In the genomic region with DNA sequence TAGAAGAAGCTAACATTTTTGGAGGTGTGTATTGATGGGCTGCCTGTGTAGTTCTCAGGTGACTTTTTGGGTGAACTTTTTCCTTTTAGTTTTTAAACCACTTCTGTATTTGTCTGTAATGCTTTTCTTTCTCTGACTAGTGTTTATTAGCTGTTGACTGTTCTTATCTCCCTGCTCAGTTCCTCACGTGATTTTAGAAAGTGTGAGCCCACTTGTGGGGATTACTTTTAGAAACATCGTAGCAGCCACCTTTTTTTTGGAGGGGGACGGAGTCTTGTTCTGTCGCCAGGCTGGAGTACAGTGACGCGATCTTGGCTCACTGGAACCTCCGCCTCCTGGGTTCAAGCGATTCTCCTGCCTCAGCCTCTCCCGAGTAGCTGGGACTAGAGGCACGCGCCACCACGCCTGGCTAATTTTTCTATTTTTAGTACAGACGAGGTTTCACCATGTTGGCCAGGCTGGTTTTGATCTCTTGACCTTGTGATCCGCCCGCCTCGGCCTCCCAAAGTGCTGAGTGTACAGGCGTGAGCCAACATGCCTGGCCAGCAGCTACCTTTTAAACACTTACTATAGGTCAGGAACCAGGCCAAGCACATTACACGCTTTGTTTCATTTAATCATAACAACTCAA, we compare ENCODE assay signal across 16 cellular contexts. TPM values are rescaled to one million over a fixed set of nuclear protein-coding genes. Genes with fewer than 3 reads are reported as not detected.
DNase-seq lines count a peak whose midpoint lies in the region; ATAC-seq and TF ChIP-seq lines count a peak whose summit lies in the region.
"Had no signal": no experiment of that assay in that cellular context is flagged by ENCODE, and none has a peak within 500 bp of the region (broad histone marks: within the 10 kb centered on the region; RNA-seq: fewer than 3 reads in every experiment).

No MANE protein-coding gene starts in this region.

- ATAC-seq in Right ventricle myocardium superior (ENCODE audit: poor library complexity) (peak; percentile 51), left cardiac atrium (peak in 1 of 2 donors; percentile 65), right cardiac atrium (peak; percentile 63 to 75), HG03135 (IDR thresholded peaks at IDR 0.05; ENCODE audit: unreplicated experiment) (no peak), GM19463 (IDR thresholded peaks at IDR 0.05; ENCODE audit: unreplicated experiment) (no peak)

- no peaks in the 10 kb centered on the region for H3K27me3 ChIP-seq in right cardiac atrium (ENCODE audit: control insufficient read depth, insufficient read depth)
- H3K27me3 ChIP-seq: BE2C had no signal

- H3K27ac ChIP-seq in right cardiac atrium (ENCODE audit: low read length), result peak overlapping the region; percentile 80
- H3K27ac ChIP-seq: C4-2B had no signal

- intact Hi-C loops in Right ventricle myocardium superior (cut with DNase I) (no loop called here), left cardiac atrium (cut with DNase I) (no loop called here), right cardiac atrium (cut with DNase I) (no loop called here)

- H3K4me3 Mint-ChIP-seq in chondrocyte (ENCODE audit: unreplicated experiment), result no peak overlapping the region
- H3K4me3 Mint-ChIP-seq: CD4-positive, alpha-beta T cell; H9 had no signal

- peak overlapping the region; percentile 24 for H3K27ac Mint-ChIP-seq in chondrocyte (ENCODE audit: unreplicated experiment)
- H3K27ac Mint-ChIP-seq: CD4-positive, alpha-beta T cell had no signal

- DNase-seq in chondrocyte (ENCODE audit: low spot score), result no peak
- DNase-seq in Right ventricle myocardium superior, result peak; percentile 48
- DNase-seq in left cardiac atrium, result peak; percentile 33
- peak; percentile 20 to 72 (median 56) for DNase-seq in right cardiac atrium
- no peak for DNase-seq in C1 segment of cervical spinal cord (lab: John Stamatoyannopoulos, UW)
- DNase-seq: ACHN; BE2C; Caco-2; CD4-positive, alpha-beta T cell; GDM1; H9 had no signal

- no peaks in the 10 kb centered on the region for H3K4me1 Mint-ChIP-seq in chondrocyte (ENCODE audit: low read depth)
- H3K4me1 Mint-ChIP-seq: H9 had no signal

- WGBS in right cardiac atrium, result 70% methylated on average over 18 of the region's 18 CpGs

- H3K9me3 ChIP-seq in right cardiac atrium (ENCODE audit: control insufficient read depth, low read length), result no peaks in the 10 kb centered on the region
- H3K9me3 ChIP-seq: BE2C had no signal

- H3K27me3 Mint-ChIP-seq in chondrocyte (ENCODE audit: low read depth), result no peaks in the 10 kb centered on the region
- H3K27me3 Mint-ChIP-seq: CD4-positive, alpha-beta T cell had no signal

- no peaks in the 10 kb centered on the region for H3K4me1 ChIP-seq in right cardiac atrium (ENCODE audit: control insufficient read depth, insufficient read depth, low read length)
- H3K4me1 ChIP-seq: BE2C, Caco-2 had no signal

- peaks cover 28% of the 10 kb centered on the region for H3K36me3 Mint-ChIP-seq in chondrocyte (ENCODE audit: low read depth)

- H3K4me3 ChIP-seq in right cardiac atrium (ENCODE audit: low read length), result no peak overlapping the region

- no peak for TF ChIP-seq CTCF in chondrocyte (IDR thresholded peaks at IDR 0.05)

- H3K9me3 Mint-ChIP-seq in chondrocyte (ENCODE audit: low read depth), result peaks cover 7% of the 10 kb centered on the region
- H3K9me3 Mint-ChIP-seq: CD4-positive, alpha-beta T cell had no signal

RNA-seq across cellular contexts. Expression of a gene that starts 9.2 kb away (rescaled TPM):
- total RNA-seq in chondrocyte, result 0.20 to 1.1 TPM (median 0.87 TPM) in 3 replicates
- not detected for total RNA-seq in Right ventricle myocardium superior
- total RNA-seq in left cardiac atrium, result under 1 TPM; 0.84 to 0.88 TPM
- total RNA-seq in right cardiac atrium, result 1 to 10 TPM in 3 of 4 donors, under 1 TPM in 1; 0.91 to 2.2 (median 1.2) TPM
- 0.05 TPM for polyA plus RNA-seq in right cardiac atrium
- total RNA-seq: H1, H9, HT-29 had no signal
- polyA plus RNA-seq: H1 had no signal

Comparison
In these comparisons a context has a peak if more than half of its experiments do, and no peak if none do; other contexts are left out.
1. DNase-seq: peak in Right ventricle myocardium superior (single experiment), left cardiac atrium (single experiment) and right cardiac atrium (3 of 3); none in chondrocyte (single experiment) and C1 segment of cervical spinal cord (0 of 14).
2. ATAC-seq: peak in Right ventricle myocardium superior (single experiment) and right cardiac atrium (2 of 2); none in HG03135 (single experiment) and GM19463 (single experiment).